Comparison of ENCODE assay signal across 8 cellular contexts in genomic region chr20:53707341-53708102, GRCh38.
DNase-seq lines count a peak whose midpoint lies in the region; ATAC-seq and TF ChIP-seq lines count a peak whose summit lies in the region.

No MANE protein-coding gene starts in this region.

- no peak for TF ChIP-seq CTCF in natural killer cell (IDR thresholded peaks at IDR 0.05)

- peaks cover 58% of the 10 kb centered on the region for H3K4me1 Mint-ChIP-seq in activated naive CD8-positive, alpha-beta T cell treated with anti-CD3 and anti-CD28 coated beads for 36 hours
- peaks cover 25 to 35% of the 10 kb centered on the region in 2 donors for H3K4me1 Mint-ChIP-seq in natural killer cell

- peaks cover 1% of the 10 kb centered on the region for H3K36me3 Mint-ChIP-seq in activated naive CD8-positive, alpha-beta T cell treated with anti-CD3 and anti-CD28 coated beads for 36 hours
- H3K36me3 Mint-ChIP-seq in natural killer cell, result no peaks in the 10 kb centered on the region

- peak overlapping the region; percentile 64 for H3K4me3 Mint-ChIP-seq in activated naive CD8-positive, alpha-beta T cell treated with anti-CD3 and anti-CD28 coated beads for 36 hours
- peak overlapping the region; percentile 49 for H3K4me3 Mint-ChIP-seq in natural killer cell

- peak; percentile 36 for ATAC-seq in GM21529 (IDR thresholded peaks at IDR 0.05; ENCODE audit: unreplicated experiment)
- ATAC-seq in natural killer cell, result no peak
- ATAC-seq in GM21576 (IDR thresholded peaks at IDR 0.05; ENCODE audit: unreplicated experiment), result no peak

- intact Hi-C loops in natural killer cell (cut with micrococcal nuclease), result no loop called here

- H3K27me3 Mint-ChIP-seq in activated naive CD8-positive, alpha-beta T cell treated with anti-CD3 and anti-CD28 coated beads for 36 hours, result no peaks in the 10 kb centered on the region
- H3K27me3 Mint-ChIP-seq in natural killer cell (ENCODE audit: low read depth in 2 of 2), result no peaks in the 10 kb centered on the region

- H3K9me3 ChIP-seq in KOPT-K1 (ENCODE audit: insufficient read depth, low read length, poor library complexity, severe bottlenecking), result no peaks in the 10 kb centered on the region

- peak overlapping the region; percentile 94 for H3K27ac ChIP-seq in KOPT-K1 (ENCODE audit: low read depth, low read length, poor library complexity, severe bottlenecking)

- DNase-seq in DMS114 treated with DMSO at 0.1 percent for 48 hours (lab: John Stamatoyannopoulos, UW; ENCODE audit: unreplicated experiment), result peak; percentile 87
- DNase-seq in activated naive CD8-positive, alpha-beta T cell treated with anti-CD3 and anti-CD28 coated beads for 36 hours, result peak; percentile 31
- DNase-seq in natural killer cell, result no peak
- no peak for DNase-seq in G401 (ENCODE audit: low spot score)
- DNase-seq in activated gamma-delta T cell (lab: John Stamatoyannopoulos, UW), result no peak

- no peaks in the 10 kb centered on the region for H3K36me3 ChIP-seq in KOPT-K1 (ENCODE audit: insufficient read depth, low read length)

- peak overlapping the region; percentile 97 for H3K27ac Mint-ChIP-seq in activated naive CD8-positive, alpha-beta T cell treated with anti-CD3 and anti-CD28 coated beads for 36 hours
- H3K27ac Mint-ChIP-seq in natural killer cell, result peak overlapping the region; percentile 44 to 76

- peaks cover 1% of the 10 kb centered on the region for H3K9me3 Mint-ChIP-seq in activated naive CD8-positive, alpha-beta T cell treated with anti-CD3 and anti-CD28 coated beads for 36 hours
- H3K9me3 Mint-ChIP-seq in natural killer cell, result no peaks in the 10 kb centered on the region

- in situ Hi-C loops in G401 (cut with HindIII; ENCODE audit: low sequenced_read_pairs), result no loop called here

Comparison
In these comparisons a context has a peak if more than half of its experiments do, and no peak if none do; other contexts are left out.
1. DNase-seq: peak in DMS114 treated with DMSO at 0.1 percent for 48 hours (single experiment) and activated naive CD8-positive, alpha-beta T cell treated with anti-CD3 and anti-CD28 coated beads for 36 hours (single experiment); none in natural killer cell (single experiment), G401 (single experiment) and activated gamma-delta T cell (single experiment).